8 cellular contexts compared by ENCODE assay signal in genomic region chr20:6074145-6074561, GRCh38. TPM values are rescaled to one million over a fixed set of nuclear protein-coding genes. Genes with fewer than 3 reads are reported as not detected.
DNase-seq lines count a peak whose midpoint lies in the region; ATAC-seq and TF ChIP-seq lines count a peak whose summit lies in the region.

No MANE protein-coding gene starts in this region.

- TF ChIP-seq CTCF in BE2C (IDR thresholded peaks at IDR 0.05; ENCODE audit: low read depth, low read length) (peak; percentile 69), brain (conservative IDR thresholded peaks at IDR 0.05) (peak; percentile 32 to 36), nephron (IDR thresholded peaks at IDR 0.05; ENCODE audit: unreplicated experiment in 3 of 3) (peak; percentile 36 to 49 (median 37)), vagina (IDR thresholded peaks at IDR 0.05) (no peak)

- TF ChIP-seq POLR2A in vagina (IDR thresholded peaks at IDR 0.05) = no peak

- no peak overlapping the region for H3K27ac ChIP-seq in vagina

- H3K9me3 ChIP-seq in BE2C (no peaks in the 10 kb centered on the region), vagina (no peaks in the 10 kb centered on the region)

- intact Hi-C loops in vagina (cut with DNase I) = loop anchor here (10.0 kb wide), 1 partner anchor 549 kb away; no protein-coding TSS in a partner anchor

- H3K27ac Mint-ChIP-seq in brain (peak overlapping the region in 4 of 5 experiments; percentile 41 to 80 (median 46)), nephron (peak overlapping the region in 2 of 3 experiments; percentile 19 to 46)

- H3K4me1 Mint-ChIP-seq in brain (peaks cover 31% of the 10 kb centered on the region), nephron (peaks cover 19% of the 10 kb centered on the region)

- ATAC-seq in GM18519 (IDR thresholded peaks at IDR 0.05; ENCODE audit: low FRiP score, unreplicated experiment) = peak; percentile 88
- ATAC-seq in HG03108 (IDR thresholded peaks at IDR 0.05; ENCODE audit: unreplicated experiment) = no peak

- DNase-seq in BE2C (peak; percentile 30), MV-4-11 (lab: John Stamatoyannopoulos, UW) (peak; percentile 46), vagina (ENCODE audit: extremely low spot score in 2 of 2) (no peak), epidermal melanocyte (ENCODE audit: insufficient read length, low spot score) (no peak)

- H3K36me3 Mint-ChIP-seq in brain (no peaks in the 10 kb centered on the region), nephron (ENCODE audit: low read depth) (no peaks in the 10 kb centered on the region)

- H3K4me1 ChIP-seq in BE2C (no peaks in the 10 kb centered on the region), vagina (no peaks in the 10 kb centered on the region)

- H3K4me3 ChIP-seq in BE2C (ENCODE audit: low read depth, low read length) (no peak overlapping the region), vagina (no peak overlapping the region)

- H3K27me3 Mint-ChIP-seq in brain (peaks cover 15% of the 10 kb centered on the region), nephron (ENCODE audit: low read depth) (no peaks in the 10 kb centered on the region)

- H3K9me3 Mint-ChIP-seq in brain (peaks cover 0 to 3% (median 0%) of the 10 kb centered on the region in 5 experiments), nephron (no peaks in the 10 kb centered on the region)

- H3K27me3 ChIP-seq in BE2C = no peaks in the 10 kb centered on the region
- H3K27me3 ChIP-seq in vagina = no peaks in the 10 kb centered on the region

- H3K36me3 ChIP-seq in BE2C (no peaks in the 10 kb centered on the region), vagina (no peaks in the 10 kb centered on the region)

- H3K4me3 Mint-ChIP-seq in brain (no peak overlapping the region), nephron (peak overlapping the region in 1 of 3 experiments; percentile 37)

RNA-seq across cellular contexts. Expression of gene LRRN4, which starts 20.3 kb away (rescaled TPM):
- polyA plus RNA-seq in BE2C (2012; ENCODE audit: insufficient read depth, insufficient read length, low read depth) = not detected
- polyA plus RNA-seq in brain (ENCODE audit: insufficient read depth, low read depth, low replicate concordance) = 0.22 TPM
- total RNA-seq in vagina = not detected

RNA-seq across cellular contexts. Expression of gene FERMT1, which starts 48.7 kb away (rescaled TPM):
- polyA plus RNA-seq in BE2C (2012; ENCODE audit: insufficient read depth, insufficient read length, low read depth) = not detected
- polyA plus RNA-seq in brain (ENCODE audit: insufficient read depth, low read depth, low replicate concordance) = 0.85 TPM
- total RNA-seq in vagina = 9.8 TPM

Comparison
In these comparisons a context has a peak if more than half of its experiments do, and no peak if none do; other contexts are left out.
1. DNase-seq: peak in BE2C (single experiment) and MV-4-11 (single experiment); none in vagina (0 of 2) and epidermal melanocyte (single experiment).
2. CTCF ChIP-seq: peak in BE2C (single experiment), brain (2 of 2) and nephron (3 of 3); none in vagina (0 of 3).